Comparison of ENCODE assay signal across 8 cellular contexts in the genomic region with DNA sequence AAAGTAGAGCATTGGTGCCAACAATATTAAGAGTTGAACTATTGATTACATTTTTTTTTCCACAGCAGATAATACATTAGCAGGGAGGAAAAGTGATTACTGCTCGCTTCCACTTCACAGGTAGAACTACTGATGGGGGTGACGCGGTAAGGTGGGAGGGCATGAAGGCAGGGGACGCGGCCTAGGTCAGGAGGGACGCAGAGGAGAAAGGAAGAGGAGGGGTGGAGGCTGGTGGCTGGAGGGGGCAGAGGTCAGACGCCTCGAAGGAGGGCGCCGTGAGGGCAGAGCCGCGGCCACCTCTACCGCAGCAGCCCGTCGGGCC.
A peak's percentile ranks its signal among the peaks of the same experiment; 100 is the strongest.
DNase-seq lines count a peak whose midpoint lies in the region; ATAC-seq and TF ChIP-seq lines count a peak whose summit lies in the region.

No MANE protein-coding gene starts in this region.

- H3K4me1 ChIP-seq in iPS DF 6.9 (ENCODE audit: control insufficient read depth, insufficient read depth, low read length) = no peaks in the 10 kb centered on the region

- no CpG with 5 or more reads among the region's 15 CpGs for WGBS in iPS DF 6.9 (ENCODE audit: insufficient coverage, insufficient read length)

- TF ChIP-seq CTCF in VCaP (conservative IDR thresholded peaks at IDR 0.05) = no peak

- H3K36me3 ChIP-seq in iPS DF 6.9 (ENCODE audit: control insufficient read depth, insufficient read depth, low read length) = no peaks in the 10 kb centered on the region

- DNase-seq in NCI-H345 treated with DMSO at 0.1 percent for 48 hours (lab: John Stamatoyannopoulos, UW; ENCODE audit: unreplicated experiment) (peak; percentile 36), NCI-H345 (lab: John Stamatoyannopoulos, UW) (no peak), iPS DF 6.9 (ENCODE audit: low read depth, low spot score) (no peak), NCI-H1436 (lab: John Stamatoyannopoulos, UW) (no peak)
- DNase-seq in stimulated activated naive CD8-positive, alpha-beta T cell treated with anti-CD3 and anti-CD28 coated beads, Interleukin-15, amount 100 ng/mL, for 72 hours = no peak

- H3K4me3 Mint-ChIP-seq in stimulated activated naive CD8-positive, alpha-beta T cell treated with anti-CD3 and anti-CD28 coated beads, Interleukin-15, amount 100 ng/mL, for 72 hours = peak overlapping the region; percentile 76 to 93

- H3K4me1 Mint-ChIP-seq in stimulated activated naive CD8-positive, alpha-beta T cell treated with anti-CD3 and anti-CD28 coated beads, Interleukin-15, amount 100 ng/mL, for 72 hours = peaks cover 25% of the 10 kb centered on the region

- no peaks in the 10 kb centered on the region for H3K9me3 ChIP-seq in iPS DF 6.9 (ENCODE audit: control insufficient read depth, insufficient read depth, low read length)

- ATAC-seq in stimulated activated naive CD8-positive, alpha-beta T cell treated with anti-CD3 and anti-CD28 coated beads, Interleukin-15, amount 100 ng/mL, for 72 hours = peak; percentile 47
- ATAC-seq in GM18861 (IDR thresholded peaks at IDR 0.05; ENCODE audit: unreplicated experiment) = no peak
- no peak for ATAC-seq in HG03571 (IDR thresholded peaks at IDR 0.05; ENCODE audit: unreplicated experiment)

- no peaks in the 10 kb centered on the region for H3K27me3 ChIP-seq in iPS DF 6.9 (ENCODE audit: control insufficient read depth, insufficient read depth, low read length)

- no peaks in the 10 kb centered on the region for H3K27me3 Mint-ChIP-seq in stimulated activated naive CD8-positive, alpha-beta T cell treated with anti-CD3 and anti-CD28 coated beads, Interleukin-15, amount 100 ng/mL, for 72 hours

- H3K27ac ChIP-seq in VCaP = peak overlapping the region; percentile 87
- no peak overlapping the region for H3K27ac ChIP-seq in iPS DF 6.9 (ENCODE audit: low read length)

- H3K4me3 ChIP-seq in iPS DF 6.9 (ENCODE audit: low read length) = peak overlapping the region; percentile 96; the same call in 1 of the 2 replicates

- no peaks in the 10 kb centered on the region for H3K9me3 Mint-ChIP-seq in stimulated activated naive CD8-positive, alpha-beta T cell treated with anti-CD3 and anti-CD28 coated beads, Interleukin-15, amount 100 ng/mL, for 72 hours

- peak overlapping the region in 1 of 2 donors; percentile 97 for H3K27ac Mint-ChIP-seq in stimulated activated naive CD8-positive, alpha-beta T cell treated with anti-CD3 and anti-CD28 coated beads, Interleukin-15, amount 100 ng/mL, for 72 hours
